ENCODE assay signal across 8 cellular contexts in the genomic region with DNA sequence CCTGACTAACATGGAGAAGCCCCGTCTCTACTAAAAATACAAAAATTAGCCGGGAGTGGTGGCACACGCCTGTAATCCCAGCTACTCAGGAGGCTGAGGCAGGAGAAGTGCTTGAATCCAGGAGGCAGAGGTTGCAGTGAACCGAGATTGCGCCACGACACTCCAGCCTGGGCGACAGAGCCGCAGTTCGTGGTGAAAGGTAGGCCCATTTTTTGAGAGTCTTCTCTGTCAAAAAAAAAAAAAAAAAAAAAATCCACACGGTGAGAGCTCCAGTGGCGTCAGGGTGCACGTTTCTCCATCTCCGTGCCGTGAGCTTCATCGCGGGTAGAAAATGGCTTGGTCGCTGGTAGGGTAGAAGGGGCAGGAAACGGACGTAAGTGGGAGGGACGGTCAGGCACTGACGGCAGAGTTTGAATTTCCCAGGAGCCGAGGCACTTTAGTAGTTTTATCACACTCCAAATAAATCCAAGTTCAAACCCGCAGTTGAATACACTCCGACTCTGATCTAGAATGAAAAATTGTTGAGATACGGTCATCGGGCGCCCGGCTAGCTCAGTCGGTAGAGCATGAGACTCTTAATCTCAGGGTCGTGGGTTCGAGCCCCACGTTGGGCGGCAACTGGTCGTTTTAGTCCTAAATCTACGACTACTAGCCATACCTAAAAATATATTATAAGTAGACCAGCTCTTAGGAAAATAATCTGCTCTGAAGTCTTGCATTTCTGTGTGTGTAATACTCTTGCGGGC. TPM values are rescaled to one million over a fixed set of nuclear protein-coding genes. Genes with fewer than 3 reads are reported as not detected.
DNase-seq lines count a peak whose midpoint lies in the region; ATAC-seq and TF ChIP-seq lines count a peak whose summit lies in the region.

No MANE protein-coding gene starts in this region.

- peak overlapping the region; percentile 46 for H3K4me3 ChIP-seq in cardiac fibroblast (replicated peaks in 1 of 2; ENCODE audit: low read depth in 2 of 2, low read length in 2 of 2)
- H3K4me3 ChIP-seq in left lung: peak overlapping the region; percentile 40 to 56

- H3K36me3 ChIP-seq in left lung: no peaks in the 10 kb centered on the region

- intact Hi-C loops in CD4-positive, alpha-beta T cell (cut with DNase I, micrococcal nuclease): loop anchor here (1.0 to 5.0 kb wide), 5 partner anchors 11 to 35 kb away; partner anchors contain the start of genes RACK1 (in 1 of the 2) and TRIM41 (in 1 of the 2)
- intact Hi-C loops in left lung (cut with DNase I): no loop called here

- peaks cover 29% of the 10 kb centered on the region for H3K27me3 Mint-ChIP-seq in CD4-positive, alpha-beta T cell

- H3K27me3 ChIP-seq in CD4-positive, alpha-beta T cell (ENCODE audit: control insufficient read depth, insufficient read depth, low read length): no peaks in the 10 kb centered on the region
- peaks cover 0 to 48% of the 10 kb centered on the region in 2 donors for H3K27me3 ChIP-seq in left lung

- CTCF ChIA-PET in CD4-positive, alpha-beta T cell (lab: Charles Lee): interaction anchor here (0.8 to 2.7 kb wide), 9 partner anchors 9 to 375 kb away, joined by 3 to 15 read pairs (median 5); no protein-coding TSS in a partner anchor

- POLR2A ChIA-PET in CD4-positive, alpha-beta T cell (lab: Charles Lee): interaction anchor here (0.6 to 8.3 kb wide), 13 partner anchors 9 to 397 kb away, joined by 3 to 292 read pairs (median 14); partner anchors contain the start of genes RACK1, TRIM41 and TRIM52

- H3K27ac ChIP-seq in CD4-positive, alpha-beta T cell (ENCODE audit: low read depth, low read length): peak overlapping the region; percentile 49
- peak overlapping the region; percentile 72 to 74 for H3K27ac ChIP-seq in left lung

- peaks cover 31% of the 10 kb centered on the region for H3K36me3 Mint-ChIP-seq in CD4-positive, alpha-beta T cell (ENCODE audit: low read depth)

- peaks cover 19 to 52% of the 10 kb centered on the region in 2 donors for H3K4me1 ChIP-seq in left lung

- no peak for TF ChIP-seq CTCF in CD4-positive, alpha-beta T cell (IDR thresholded peaks at IDR 0.05)
- TF ChIP-seq CTCF in cardiac fibroblast (IDR thresholded peaks at IDR 0.05; ENCODE audit: low read depth, low read length) (no peak), left lung (IDR thresholded peaks at IDR 0.05) (no peak)

- peaks cover 41% of the 10 kb centered on the region for H3K4me1 Mint-ChIP-seq in CD4-positive, alpha-beta T cell (ENCODE audit: low read depth)

- H3K4me3 Mint-ChIP-seq in CD4-positive, alpha-beta T cell: peak overlapping the region; percentile 95

- H3K9me3 ChIP-seq in CD4-positive, alpha-beta T cell (ENCODE audit: control insufficient read depth, low read length): no peaks in the 10 kb centered on the region
- H3K9me3 ChIP-seq in left lung: no peaks in the 10 kb centered on the region

- peak overlapping the region; percentile 99 for H3K27ac Mint-ChIP-seq in CD4-positive, alpha-beta T cell

- ATAC-seq in CD4-positive, alpha-beta T cell (ENCODE audit: poor library complexity): peak; percentile 63
- ATAC-seq in HG02642 (IDR thresholded peaks at IDR 0.05; ENCODE audit: poor library complexity, unreplicated experiment) (peak; percentile 42), left lung (peak; percentile 46), GM21423 (IDR thresholded peaks at IDR 0.05; ENCODE audit: unreplicated experiment) (no peak), GM18873 (IDR thresholded peaks at IDR 0.05; ENCODE audit: low FRiP score, unreplicated experiment) (no peak)

- DNase-seq in CD4-positive, alpha-beta T cell: peak; percentile 49 to 72 (median 59)
- DNase-seq in T follicular helper cell (ENCODE audit: low read depth) (peak; percentile 61), cardiac fibroblast (ENCODE audit: low read depth in 2 of 2) (peak; percentile 92 to 96), left lung (peak; percentile 83 to 85)
- peak; percentile 86 for DNase-seq in stimulated activated CD4-positive, alpha-beta T cell treated with anti-CD3 and anti-CD28 coated beads, Interleukin-4, amount 100 ng/mL, for 1 hour

- H3K9me3 Mint-ChIP-seq in CD4-positive, alpha-beta T cell: peaks cover 3% of the 10 kb centered on the region

RNA-seq across cellular contexts. Expression of gene TRIM7, which starts 2.4 kb away (rescaled TPM):
- total RNA-seq in CD4-positive, alpha-beta T cell: 1 to 10 TPM; 3.4 to 3.8 TPM
- total RNA-seq in left lung: 1 to 10 TPM; 4.3 to 5.7 TPM

RNA-seq across cellular contexts. Expression of gene TRIM41, which starts 15.7 kb away (rescaled TPM):
- total RNA-seq in CD4-positive, alpha-beta T cell: 10 to 100 TPM; 21.4 to 24.0 TPM
- 10 to 100 TPM; 24.2 to 24.5 TPM for total RNA-seq in left lung

RNA-seq across cellular contexts. Expression of gene RACK1, which starts 36.3 kb away (rescaled TPM):
- 1,000 to 10,000 TPM; 2,499 to 2,682 TPM for total RNA-seq in CD4-positive, alpha-beta T cell
- 1,000 to 10,000 TPM; 1,244 to 1,308 TPM for total RNA-seq in left lung

RNA-seq across cellular contexts. Expression of gene TRIM52, which starts 53.6 kb away (rescaled TPM):
- 10 to 100 TPM; 35.9 to 37.6 TPM for total RNA-seq in CD4-positive, alpha-beta T cell
- 10 to 100 TPM; 12.4 to 12.9 TPM for total RNA-seq in left lung

Comparison
In these comparisons a context has a peak if more than half of its experiments do, and no peak if none do; other contexts are left out.
1. ATAC-seq: peak in CD4-positive, alpha-beta T cell (single experiment), HG02642 (single experiment) and left lung (single experiment); none in GM21423 (single experiment) and GM18873 (single experiment).
2. intact Hi-C loops: an anchor here in CD4-positive, alpha-beta T cell (1.0 to 5.0 kb wide); none called in left lung.
3. Peak in every context shown above with its lines, with median percentiles within 50 percentile points of each other: DNase-seq.